Comparison of ENCODE assay signal across 17 cellular contexts in the genomic region with DNA sequence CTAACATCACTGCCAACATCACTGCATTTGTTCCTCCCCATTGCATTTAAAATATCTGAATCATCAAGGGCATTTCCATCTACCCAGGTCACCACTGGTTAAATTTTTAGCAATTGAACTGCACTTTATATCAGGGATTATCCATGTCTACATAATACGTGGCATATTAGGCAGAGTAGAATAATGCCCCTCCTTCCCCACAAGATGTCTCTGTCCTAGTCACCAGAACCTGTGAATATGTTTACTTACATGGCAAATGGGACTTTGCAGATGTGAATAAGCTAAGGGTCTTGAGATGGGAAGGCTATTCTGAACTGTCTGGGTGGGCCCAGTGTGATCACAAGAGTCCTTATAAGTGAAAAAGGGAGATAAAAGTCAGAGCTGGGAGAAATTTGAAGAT.
DNase-seq lines count a peak whose midpoint lies in the region; ATAC-seq and TF ChIP-seq lines count a peak whose summit lies in the region.
"Had no signal": no experiment of that assay in that cellular context is flagged by ENCODE, and none has a peak within 500 bp of the region (broad histone marks: within the 10 kb centered on the region; RNA-seq: fewer than 3 reads in every experiment).

No MANE protein-coding gene starts in this region.

- intact Hi-C loops in Caco-2 (cut with micrococcal nuclease; ENCODE audit: unreplicated experiment): loop anchor here (1.0 to 5.0 kb wide), 4 partner anchors 35 to 179 kb away; no protein-coding TSS in a partner anchor

- ATAC-seq in GM18868 (IDR thresholded peaks at IDR 0.05; ENCODE audit: unreplicated experiment) (peak; percentile 42), HG02623 (IDR thresholded peaks at IDR 0.05; ENCODE audit: unreplicated experiment) (no peak), HG03521 (IDR thresholded peaks at IDR 0.05; ENCODE audit: unreplicated experiment) (no peak)
- ATAC-seq: activated naive CD4-positive, alpha-beta T cell treated with anti-CD3 and anti-CD28 coated beads, Interleukin-2, amount 50 U/mL, for 72 hours had no signal

- H3K4me3 ChIP-seq in Caco-2 (ENCODE audit: low read depth, low read length) (no peak overlapping the region), choroid plexus epithelial cell (ENCODE audit: low read depth, low read length) (no peak overlapping the region), HAP-1 (no peak overlapping the region)
- H3K4me3 ChIP-seq: sigmoid colon had no signal

- no peaks in the 10 kb centered on the region for H3K36me3 ChIP-seq in Caco-2 (ENCODE audit: control insufficient read depth, insufficient read depth, low read length)
- no peaks in the 10 kb centered on the region for H3K36me3 ChIP-seq in HAP-1 (replicated peaks)
- H3K36me3 ChIP-seq: BE2C, sigmoid colon had no signal

- TF ChIP-seq CTCF in Caco-2 (IDR thresholded peaks at IDR 0.05; ENCODE audit: insufficient read depth in 1 of 2, low read depth in 1 of 2, low read length in 1 of 2, severe bottlenecking in 1 of 2, unreplicated experiment in 1 of 2) (peak in 1 of 2 experiments; percentile 10), choroid plexus epithelial cell (conservative IDR thresholded peaks at IDR 0.05; ENCODE audit: low read depth, low read length) (peak; percentile 29)

- H3K27me3 Mint-ChIP-seq in Caco-2 (ENCODE audit: insufficient read depth, unreplicated experiment): no peaks in the 10 kb centered on the region
- H3K27me3 Mint-ChIP-seq: activated B cell treated with CpG ODN at 0.5 μM for 24 hours had no signal

- in situ Hi-C loops in HAP-1 (cut with MboI; ENCODE audit: low sequenced_read_pairs): loop anchor here (10.0 kb wide), 1 partner anchor 177 kb away; a partner anchor contains a TSS

- H3K4me3 Mint-ChIP-seq in Caco-2 (ENCODE audit: unreplicated experiment): no peak overlapping the region
- H3K4me3 Mint-ChIP-seq: activated B cell treated with CpG ODN at 0.5 μM for 24 hours, neural crest cell had no signal

- H3K36me3 Mint-ChIP-seq in Caco-2 (ENCODE audit: insufficient read depth, unreplicated experiment): peaks cover 9% of the 10 kb centered on the region
- H3K36me3 Mint-ChIP-seq: activated naive CD4-positive, alpha-beta T cell treated with anti-CD3 and anti-CD28 coated beads, Interleukin-2, amount 50 U/mL, for 72 hours had no signal

- H3K9me3 ChIP-seq in Caco-2: no peaks in the 10 kb centered on the region
- no peaks in the 10 kb centered on the region for H3K9me3 ChIP-seq in HAP-1
- H3K9me3 ChIP-seq: BE2C, sigmoid colon had no signal

- no peak for DNase-seq in Caco-2
- DNase-seq in NCI-H524 treated with DMSO at 0.1 percent for 48 hours (lab: John Stamatoyannopoulos, UW): peak; percentile 17
- peak; percentile 20 for DNase-seq in choroid plexus epithelial cell (ENCODE audit: low read depth)
- DNase-seq in HAP-1 (ENCODE audit: low spot score in 2 of 2): no peak
- no peak for DNase-seq in GM19238 (ENCODE audit: insufficient read length, low spot score)
- DNase-seq: activated B cell treated with CpG ODN at 0.5 μM for 24 hours; BE2C; erythroblast; mammary epithelial cell; NCI-H1694 treated with DMSO at 0.1 percent for 48 hours; sigmoid colon; stimulated activated naive CD4-positive, alpha-beta T cell had no signal

- BruUV-seq in Caco-2 (replicated peaks; lab: Mats Ljungman, UMichigan): no TSS peak

- H3K4me1 ChIP-seq in Caco-2 (peaks cover 33% of the 10 kb centered on the region), HAP-1 (no peaks in the 10 kb centered on the region)
- H3K4me1 ChIP-seq: BE2C, sigmoid colon had no signal

- H3K27me3 ChIP-seq in Caco-2 (replicated peaks; ENCODE audit: control insufficient read depth, insufficient read depth, low read length) (no peaks in the 10 kb centered on the region), HAP-1 (ENCODE audit: low read depth) (no peaks in the 10 kb centered on the region)
- H3K27me3 ChIP-seq: sigmoid colon had no signal

- peaks cover 53% of the 10 kb centered on the region for H3K4me1 Mint-ChIP-seq in Caco-2 (ENCODE audit: low read depth, unreplicated experiment)
- H3K4me1 Mint-ChIP-seq: neural crest cell had no signal

- CTCF ChIA-PET in Caco-2 (lab: Charles Lee): interaction anchor here (1.3 kb wide), 1 partner anchor 178 kb away, joined by 7 read pairs; no protein-coding TSS in a partner anchor

- H3K27ac Mint-ChIP-seq in Caco-2 (ENCODE audit: unreplicated experiment): peak overlapping the region; percentile 47
- H3K27ac Mint-ChIP-seq: activated B cell treated with CpG ODN at 0.5 μM for 24 hours; activated naive CD4-positive, alpha-beta T cell treated with anti-CD3 and anti-CD28 coated beads, Interleukin-2, amount 50 U/mL, for 72 hours had no signal

- POLR2A ChIA-PET in Caco-2 (lab: Charles Lee): interaction anchor here (1.6 kb wide), 1 partner anchor 180 kb away, joined by 10 read pairs; no protein-coding TSS in a partner anchor

- peaks cover 9% of the 10 kb centered on the region for H3K9me3 Mint-ChIP-seq in Caco-2 (ENCODE audit: unreplicated experiment)
- H3K9me3 Mint-ChIP-seq: activated B cell treated with CpG ODN at 0.5 μM for 24 hours; activated naive CD4-positive, alpha-beta T cell treated with anti-CD3 and anti-CD28 coated beads, Interleukin-2, amount 50 U/mL, for 72 hours; neural crest cell had no signal

Comparison
In these comparisons a context has a peak if more than half of its experiments do, and no peak if none do; other contexts are left out.
1. DNase-seq: peak in NCI-H524 treated with DMSO at 0.1 percent for 48 hours (single experiment) and choroid plexus epithelial cell (single experiment); none in Caco-2 (0 of 2), HAP-1 (0 of 2) and GM19238 (single experiment).